ENCODE assay signal across 17 cellular contexts in the genomic region with DNA sequence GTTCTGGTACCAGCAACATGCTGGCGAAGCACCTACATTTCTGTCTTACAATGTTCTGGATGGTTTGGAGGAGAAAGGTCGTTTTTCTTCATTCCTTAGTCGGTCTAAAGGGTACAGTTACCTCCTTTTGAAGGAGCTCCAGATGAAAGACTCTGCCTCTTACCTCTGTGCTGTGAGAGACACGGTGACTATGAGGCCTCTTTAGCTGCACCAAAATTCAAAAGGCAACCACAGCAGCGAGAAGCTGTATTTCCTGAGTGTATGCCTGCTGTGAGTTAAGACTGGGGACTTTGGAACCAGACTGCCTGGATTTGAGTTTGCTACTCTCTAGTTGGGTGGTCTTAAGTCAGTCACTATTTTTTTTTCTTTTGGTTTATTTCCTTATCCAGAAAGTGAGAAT. TPM values are rescaled to one million over a fixed set of nuclear protein-coding genes. Genes with fewer than 3 reads are reported as not detected.
A peak's percentile ranks its signal among the peaks of the same experiment; 100 is the strongest.
DNase-seq lines count a peak whose midpoint lies in the region; ATAC-seq and TF ChIP-seq lines count a peak whose summit lies in the region.
"Had no signal": no experiment of that assay in that cellular context is flagged by ENCODE, and none has a peak within 500 bp of the region (broad histone marks: within the 10 kb centered on the region; RNA-seq: fewer than 3 reads in every experiment).

No MANE protein-coding gene starts in this region.

- TF ChIP-seq CTCF in SU-DHL-6 (IDR thresholded peaks at IDR 0.05; ENCODE audit: insufficient read depth, low read length, poor library complexity, severe bottlenecking) (no peak), dorsolateral prefrontal cortex (IDR thresholded peaks at IDR 0.05 in 54 of 56, conservative IDR thresholded peaks at IDR 0.05 in 2 of 56; ENCODE audit: low read depth in 1 of 56, partially characterized antibody in 56 of 56) (no peak)

- no peaks in the 10 kb centered on the region for H3K27me3 Mint-ChIP-seq in activated naive CD4-positive, alpha-beta T cell treated with anti-CD3 and anti-CD28 coated beads, Interleukin-2, amount 50 U/mL, for 24 hours
- H3K27me3 Mint-ChIP-seq in activated naive CD8-positive, alpha-beta T cell treated with anti-CD3 and anti-CD28 coated beads for 36 hours: peaks cover 3% of the 10 kb centered on the region

- H3K4me1 Mint-ChIP-seq in activated naive CD4-positive, alpha-beta T cell treated with anti-CD3 and anti-CD28 coated beads, Interleukin-2, amount 50 U/mL, for 24 hours: peaks cover 6% of the 10 kb centered on the region
- peaks cover 4% of the 10 kb centered on the region for H3K4me1 Mint-ChIP-seq in activated naive CD8-positive, alpha-beta T cell treated with anti-CD3 and anti-CD28 coated beads for 36 hours
- no peaks in the 10 kb centered on the region for H3K4me1 Mint-ChIP-seq in stimulated activated effector memory CD8-positive, alpha-beta T cell treated with anti-CD3 and anti-CD28 coated beads, Interleukin-12 subunit alpha, Interleukin-12 subunit beta, amount 100 ng/mL, for 72 hours

- ATAC-seq in activated naive CD4-positive, alpha-beta T cell treated with anti-CD3 and anti-CD28 coated beads, Interleukin-2, amount 50 U/mL, for 72 hours: no peak
- ATAC-seq in stimulated activated effector memory CD8-positive, alpha-beta T cell treated with anti-CD3 and anti-CD28 coated beads, Interleukin-12 subunit alpha, Interleukin-12 subunit beta, amount 100 ng/mL, for 72 hours: no peak

- intact Hi-C loops in dorsolateral prefrontal cortex (cut with DNase I): no loop called here

- no peaks in the 10 kb centered on the region for H3K9me3 ChIP-seq in SU-DHL-6 (ENCODE audit: insufficient read depth, low read length)
- H3K9me3 ChIP-seq: HAP-1, MG63 had no signal

- H3K9me3 Mint-ChIP-seq in activated naive CD4-positive, alpha-beta T cell treated with anti-CD3 and anti-CD28 coated beads, Interleukin-2, amount 50 U/mL, for 24 hours: no peaks in the 10 kb centered on the region
- H3K9me3 Mint-ChIP-seq in activated naive CD4-positive, alpha-beta T cell treated with anti-CD3 and anti-CD28 coated beads, Interleukin-2, amount 50 U/mL, for 72 hours: no peaks in the 10 kb centered on the region
- no peaks in the 10 kb centered on the region for H3K9me3 Mint-ChIP-seq in activated naive CD8-positive, alpha-beta T cell treated with anti-CD3 and anti-CD28 coated beads for 36 hours
- H3K9me3 Mint-ChIP-seq in stimulated activated effector memory CD8-positive, alpha-beta T cell treated with anti-CD3 and anti-CD28 coated beads, Interleukin-12 subunit alpha, Interleukin-12 subunit beta, amount 100 ng/mL, for 72 hours: no peaks in the 10 kb centered on the region

- peak overlapping the region; percentile 1 for H3K4me2 ChIP-seq in SU-DHL-6 (ENCODE audit: low read depth, low read length, poor library complexity, severe bottlenecking)
- H3K4me2 ChIP-seq: KMS-11, PC-9 had no signal

- no peaks in the 10 kb centered on the region; the same call in 1 of the 2 replicates for H3F3A ChIP-seq in SU-DHL-6 (ENCODE audit: insufficient read depth)

- H3K4me3 Mint-ChIP-seq in activated naive CD4-positive, alpha-beta T cell treated with anti-CD3 and anti-CD28 coated beads, Interleukin-2, amount 50 U/mL, for 24 hours: peak overlapping the region; percentile 36
- peak overlapping the region; percentile 74 for H3K4me3 Mint-ChIP-seq in activated naive CD8-positive, alpha-beta T cell treated with anti-CD3 and anti-CD28 coated beads for 36 hours
- peak overlapping the region; percentile 73 for H3K4me3 Mint-ChIP-seq in stimulated activated effector memory CD8-positive, alpha-beta T cell treated with anti-CD3 and anti-CD28 coated beads, Interleukin-12 subunit alpha, Interleukin-12 subunit beta, amount 100 ng/mL, for 72 hours

- no peaks in the 10 kb centered on the region for H3K9me2 ChIP-seq in SU-DHL-6 (replicated peaks; ENCODE audit: insufficient read depth, low read length)

- H3K36me3 Mint-ChIP-seq in activated naive CD4-positive, alpha-beta T cell treated with anti-CD3 and anti-CD28 coated beads, Interleukin-2, amount 50 U/mL, for 24 hours: no peaks in the 10 kb centered on the region
- no peaks in the 10 kb centered on the region for H3K36me3 Mint-ChIP-seq in activated naive CD4-positive, alpha-beta T cell treated with anti-CD3 and anti-CD28 coated beads, Interleukin-2, amount 50 U/mL, for 72 hours
- no peaks in the 10 kb centered on the region for H3K36me3 Mint-ChIP-seq in activated naive CD8-positive, alpha-beta T cell treated with anti-CD3 and anti-CD28 coated beads for 36 hours
- H3K36me3 Mint-ChIP-seq in stimulated activated effector memory CD8-positive, alpha-beta T cell treated with anti-CD3 and anti-CD28 coated beads, Interleukin-12 subunit alpha, Interleukin-12 subunit beta, amount 100 ng/mL, for 72 hours: peaks cover 7% of the 10 kb centered on the region

- no peak for DNase-seq in activated naive CD4-positive, alpha-beta T cell treated with anti-CD3 and anti-CD28 coated beads, Interleukin-2, amount 50 U/mL, for 72 hours (ENCODE audit: low spot score in 2 of 2)
- DNase-seq in activated naive CD8-positive, alpha-beta T cell treated with anti-CD3 and anti-CD28 coated beads for 36 hours: no peak
- no peak for DNase-seq in stimulated activated effector memory CD8-positive, alpha-beta T cell treated with anti-CD3 and anti-CD28 coated beads, Interleukin-12 subunit alpha, Interleukin-12 subunit beta, amount 100 ng/mL, for 72 hours (ENCODE audit: low spot score in 2 of 2)
- no peak for DNase-seq in dorsolateral prefrontal cortex
- no peak for DNase-seq in DMS153 treated with DMSO at 0.1 percent for 48 hours (lab: John Stamatoyannopoulos, UW; ENCODE audit: unreplicated experiment)
- DNase-seq: COR-L47, DMS153, MG63, NCI-H1092 treated with DMSO at 0.1 percent for 48 hours, NCI-H1694, NCI-H446 treated with DMSO at 0.1 percent for 48 hours, NCI-H748 treated with DMSO at 0.1 percent for 48 hours, PC-9 had no signal

- H3K4me3 ChIP-seq in SU-DHL-6 (ENCODE audit: insufficient read depth, low read length, poor library complexity, severe bottlenecking) (no peak overlapping the region), dorsolateral prefrontal cortex (no peak overlapping the region)
- H3K4me3 ChIP-seq: HAP-1, MG63, PC-9 had no signal

- H3K9ac ChIP-seq in SU-DHL-6 (ENCODE audit: low read length): no peak overlapping the region
- H3K9ac ChIP-seq: KMS-11 had no signal

- H4K20me1 ChIP-seq in SU-DHL-6 (ENCODE audit: low read depth, low read length): no peaks in the 10 kb centered on the region

- no peaks in the 10 kb centered on the region for H3K79me2 ChIP-seq in SU-DHL-6 (ENCODE audit: insufficient read depth, low read length)

- peak overlapping the region; percentile 6 for H2AFZ ChIP-seq in SU-DHL-6 (ENCODE audit: low read depth, low read length, severe bottlenecking)
- H2AFZ ChIP-seq: PC-9 had no signal

- no peaks in the 10 kb centered on the region for H3K27me3 ChIP-seq in SU-DHL-6 (ENCODE audit: low read length)
- peaks cover 0 to 25% (median 0%) of the 10 kb centered on the region in 45 donors for H3K27me3 ChIP-seq in dorsolateral prefrontal cortex
- H3K27me3 ChIP-seq: MG63 had no signal

- no peak overlapping the region for H3K27ac Mint-ChIP-seq in activated naive CD4-positive, alpha-beta T cell treated with anti-CD3 and anti-CD28 coated beads, Interleukin-2, amount 50 U/mL, for 24 hours
- no peak overlapping the region for H3K27ac Mint-ChIP-seq in activated naive CD4-positive, alpha-beta T cell treated with anti-CD3 and anti-CD28 coated beads, Interleukin-2, amount 50 U/mL, for 72 hours
- peak overlapping the region; percentile 71 for H3K27ac Mint-ChIP-seq in activated naive CD8-positive, alpha-beta T cell treated with anti-CD3 and anti-CD28 coated beads for 36 hours
- H3K27ac Mint-ChIP-seq in stimulated activated effector memory CD8-positive, alpha-beta T cell treated with anti-CD3 and anti-CD28 coated beads, Interleukin-12 subunit alpha, Interleukin-12 subunit beta, amount 100 ng/mL, for 72 hours: peak overlapping the region; percentile 81

- H3K27ac ChIP-seq in SU-DHL-6 (ENCODE audit: low read depth, low read length) (no peak overlapping the region), dorsolateral prefrontal cortex (no peak overlapping the region)
- H3K27ac ChIP-seq: KMS-11, PC-9 had no signal

- H3K36me3 ChIP-seq in SU-DHL-6 (ENCODE audit: low read length): no peaks in the 10 kb centered on the region
- H3K36me3 ChIP-seq: HAP-1, MG63 had no signal

RNA-seq across cellular contexts. Expression of a gene that starts 8.7 kb away (rescaled TPM):
- not detected for total RNA-seq in activated naive CD4-positive, alpha-beta T cell treated with anti-CD3 and anti-CD28 coated beads, Interleukin-2, amount 50 U/mL, for 72 hours
- total RNA-seq in activated naive CD8-positive, alpha-beta T cell treated with anti-CD3 and anti-CD28 coated beads for 36 hours: not detected
- not detected for total RNA-seq in dorsolateral prefrontal cortex
- total RNA-seq: PC-9 had no signal

RNA-seq across cellular contexts. Expression of a gene that starts 10.2 kb away (rescaled TPM):
- under 1 TPM in 1 of 2 donors, not detected in 1; 0.12 TPM for total RNA-seq in activated naive CD4-positive, alpha-beta T cell treated with anti-CD3 and anti-CD28 coated beads, Interleukin-2, amount 50 U/mL, for 72 hours
- total RNA-seq in activated naive CD8-positive, alpha-beta T cell treated with anti-CD3 and anti-CD28 coated beads for 36 hours: not detected
- not detected for total RNA-seq in dorsolateral prefrontal cortex
- total RNA-seq: PC-9 had no signal

RNA-seq across cellular contexts. Expression of a gene that starts 30.2 kb away (rescaled TPM):
- under 1 TPM; 0.14 to 0.16 TPM for total RNA-seq in activated naive CD4-positive, alpha-beta T cell treated with anti-CD3 and anti-CD28 coated beads, Interleukin-2, amount 50 U/mL, for 72 hours
- not detected for total RNA-seq in activated naive CD8-positive, alpha-beta T cell treated with anti-CD3 and anti-CD28 coated beads for 36 hours
- not detected for total RNA-seq in dorsolateral prefrontal cortex
- total RNA-seq: PC-9 had no signal

Comparison
In these comparisons a context has a peak if more than half of its experiments do, and no peak if none do; other contexts are left out.
1. H3K27ac Mint-ChIP-seq: peak in activated naive CD8-positive, alpha-beta T cell treated with anti-CD3 and anti-CD28 coated beads for 36 hours (single experiment) and stimulated activated effector memory CD8-positive, alpha-beta T cell treated with anti-CD3 and anti-CD28 coated beads, Interleukin-12 subunit alpha, Interleukin-12 subunit beta, amount 100 ng/mL, for 72 hours (single experiment); none in activated naive CD4-positive, alpha-beta T cell treated with anti-CD3 and anti-CD28 coated beads, Interleukin-2, amount 50 U/mL, for 24 hours (single experiment) and activated naive CD4-positive, alpha-beta T cell treated with anti-CD3 and anti-CD28 coated beads, Interleukin-2, amount 50 U/mL, for 72 hours (0 of 2).
2. Peak in every context shown above with its lines, with median percentiles within 50 percentile points of each other: H3K4me3 Mint-ChIP-seq.